Comparison of ENCODE assay signal across 10 cellular contexts in genomic region chr10:124703372-124703771, GRCh38. TPM values are rescaled to one million over a fixed set of nuclear protein-coding genes. Genes with fewer than 3 reads are reported as not detected.
DNase-seq lines count a peak whose midpoint lies in the region; ATAC-seq and TF ChIP-seq lines count a peak whose summit lies in the region.
"Had no signal": no experiment of that assay in that cellular context is flagged by ENCODE, and none has a peak within 500 bp of the region (broad histone marks: within the 10 kb centered on the region; RNA-seq: fewer than 3 reads in every experiment).

No MANE protein-coding gene starts in this region.

- H3K9me3 ChIP-seq in T-helper 17 cell (ENCODE audit: control insufficient read depth, low read length, poor library complexity, severe bottlenecking) (no peaks in the 10 kb centered on the region), esophagus muscularis mucosa (no peaks in the 10 kb centered on the region), prostate gland (no peaks in the 10 kb centered on the region)

- H3K27ac Mint-ChIP-seq in T-helper 17 cell = peak overlapping the region; percentile 100

- peaks cover 84% of the 10 kb centered on the region for H3K4me1 Mint-ChIP-seq in T-helper 17 cell

- H3K4me3 Mint-ChIP-seq in T-helper 17 cell = peak overlapping the region; percentile 72

- peaks cover 4% of the 10 kb centered on the region for H3K36me3 Mint-ChIP-seq in T-helper 17 cell (ENCODE audit: low read depth)

- WGBS in esophagus muscularis mucosa = 49% methylated on average over 6 of the region's 7 CpGs
- WGBS in prostate gland = 73% methylated on average over 7 of the region's 7 CpGs

- TF ChIP-seq EP300 in esophagus muscularis mucosa (IDR thresholded peaks at IDR 0.05) = no peak

- TF ChIP-seq POLR2A in esophagus muscularis mucosa (IDR thresholded peaks at IDR 0.05; ENCODE audit: low read depth) (no peak), prostate gland (IDR thresholded peaks at IDR 0.05) (no peak)

- H3K27ac ChIP-seq in C4-2B = peak overlapping the region; percentile 8
- H3K27ac ChIP-seq in esophagus muscularis mucosa (replicated peaks in 1 of 4) = peak overlapping the region; percentile 81 to 86 (median 83)
- peak overlapping the region; percentile 69 for H3K27ac ChIP-seq in prostate gland

- ATAC-seq in T-helper 17 cell (no peak), HG02588 (IDR thresholded peaks at IDR 0.05; ENCODE audit: unreplicated experiment) (no peak), HG03378 (IDR thresholded peaks at IDR 0.05; ENCODE audit: unreplicated experiment) (no peak)

- H3K36me3 ChIP-seq in esophagus muscularis mucosa (peaks cover 0 to 16% (median 10%) of the 10 kb centered on the region in 4 donors), prostate gland (no peaks in the 10 kb centered on the region)

- TF ChIP-seq CTCF in C4-2B (conservative IDR thresholded peaks at IDR 0.05) = no peak
- TF ChIP-seq CTCF in esophagus muscularis mucosa (IDR thresholded peaks at IDR 0.05) = no peak
- TF ChIP-seq CTCF in prostate gland (IDR thresholded peaks at IDR 0.05) = no peak

- H3K27me3 Mint-ChIP-seq in T-helper 17 cell = no peaks in the 10 kb centered on the region

- intact Hi-C loops in esophagus muscularis mucosa (cut with DNase I) = no loop called here
- intact Hi-C loops in prostate gland (cut with DNase I) = no loop called here

- no peak for DNase-seq in T-helper 17 cell
- no peak for DNase-seq in esophagus muscularis mucosa (ENCODE audit: extremely low spot score)
- no peak for DNase-seq in prostate gland (ENCODE audit: low spot score)
- no peak for DNase-seq in NCI-H2171 treated with DMSO at 0.1 percent for 48 hours (lab: John Stamatoyannopoulos, UW)
- no peak for DNase-seq in AG08395 (ENCODE audit: low spot score)
- DNase-seq: activated CD4-positive, alpha-beta T cell treated with anti-CD3 and anti-CD28 coated beads for 4 hours; DMS 273 treated with DMSO at 0.1 percent for 48 hours had no signal

- H3K4me1 ChIP-seq in esophagus muscularis mucosa = peaks cover 97 to 100% (median 100%) of the 10 kb centered on the region in 4 donors
- H3K4me1 ChIP-seq in prostate gland (replicated peaks) = peaks cover 21% of the 10 kb centered on the region

- H3K4me3 ChIP-seq in esophagus muscularis mucosa (no peak overlapping the region), prostate gland (no peak overlapping the region)

- no peaks in the 10 kb centered on the region for H3K27me3 ChIP-seq in esophagus muscularis mucosa
- H3K27me3 ChIP-seq in prostate gland (replicated peaks; ENCODE audit: insufficient read depth) = no peaks in the 10 kb centered on the region

RNA-seq across cellular contexts. Expression of gene FAM53B, which starts 40.8 kb away (rescaled TPM):
- 10 to 100 TPM; 68.5 to 69.2 TPM for total RNA-seq in T-helper 17 cell
- total RNA-seq in esophagus muscularis mucosa = 10 to 100 TPM; 25.2 to 43.3 (median 34.7) TPM
- 100 to 1,000 TPM in 1 of 2 donors, 10 to 100 TPM in 1; 28.9 to 101 TPM for total RNA-seq in prostate gland

Comparison
In these comparisons a context has a peak if more than half of its experiments do, and no peak if none do; other contexts are left out.
1. H3K27ac ChIP-seq: peak in every context shown above with its lines; median percentile 83 in esophagus muscularis mucosa; 69 in prostate gland; 8 in C4-2B.